ENCODE assay signal across 9 cellular contexts in the genomic region with DNA sequence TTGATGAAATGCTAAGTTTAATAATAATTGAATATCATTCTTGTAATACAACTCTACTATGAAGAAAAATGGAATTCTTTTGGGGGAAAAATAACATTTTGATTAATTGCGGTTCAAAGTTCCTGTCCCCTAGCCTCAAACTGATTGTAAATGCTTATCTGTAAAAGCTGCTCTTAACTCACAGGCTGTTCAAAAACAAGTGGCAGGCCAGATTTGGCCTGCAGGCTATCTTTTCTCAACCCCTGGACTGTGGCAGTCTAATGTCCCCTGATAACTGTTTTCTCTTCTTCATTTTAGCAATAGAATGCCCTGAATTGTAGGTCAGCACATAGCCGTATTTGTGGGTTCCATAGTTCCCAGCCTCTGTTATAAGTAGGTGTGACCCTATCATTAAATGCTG. TPM values are rescaled to one million over a fixed set of nuclear protein-coding genes. Genes with fewer than 3 reads are reported as not detected.
"Had no signal": no experiment of that assay in that cellular context is flagged by ENCODE, and none has a peak within 500 bp of the region (broad histone marks: within the 10 kb centered on the region; RNA-seq: fewer than 3 reads in every experiment).

No MANE protein-coding gene starts in this region.

- H3K9ac ChIP-seq: KMS-11 had no signal

- H3K4me2 ChIP-seq: KMS-11 had no signal

- H3K27ac Mint-ChIP-seq: IgD-negative memory B cell had no signal

- H3K27ac ChIP-seq: HL-60, KMS-11 had no signal

- H3K4me3 Mint-ChIP-seq: IgD-negative memory B cell had no signal

- DNase-seq: IMR-90, KBM-7, KG1 had no signal

- ATAC-seq: HepG2 had no signal

- FAIRE-seq: HepG2, HTR-8/SVneo had no signal

- H3K36me3 Mint-ChIP-seq: IgD-negative memory B cell had no signal

RNA-seq across cellular contexts. Expression of a gene that starts 23.5 kb away (rescaled TPM):
- total RNA-seq: HepG2, HT-29, IMR-90 had no signal
- polyA plus RNA-seq: HepG2, IgD-negative memory B cell, IMR-90 had no signal
